12 cellular contexts compared by ENCODE assay signal in the genomic region with DNA sequence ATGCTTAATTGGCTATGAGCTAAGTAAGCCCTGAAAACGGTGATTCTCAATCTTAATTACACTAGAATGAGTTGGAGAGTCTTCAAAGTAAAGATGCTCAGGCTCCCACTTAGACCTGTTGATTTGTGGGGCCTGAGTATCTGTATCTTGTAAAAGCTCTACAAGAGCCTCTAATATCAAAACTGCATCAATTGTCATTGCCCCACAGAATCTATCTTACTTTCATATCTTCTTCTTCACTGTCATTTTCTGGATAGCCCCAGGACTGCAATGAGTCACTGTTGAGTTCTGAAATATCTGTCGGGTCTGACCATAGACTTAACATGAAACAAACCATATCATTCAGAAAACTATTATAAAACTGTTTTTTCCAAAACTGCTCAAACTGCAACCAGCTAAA.
DNase-seq lines count a peak whose midpoint lies in the region; ATAC-seq lines count a peak whose summit lies in the region.
"Had no signal": no experiment of that assay in that cellular context is flagged by ENCODE, and none has a peak within 500 bp of the region (broad histone marks: within the 10 kb centered on the region; RNA-seq: fewer than 3 reads in every experiment).

No MANE protein-coding gene starts in this region.

- peak; percentile 60 for ATAC-seq in GM19025 (IDR thresholded peaks at IDR 0.05; ENCODE audit: low read depth, unreplicated experiment)
- peak; percentile 80 for ATAC-seq in HG02678 (IDR thresholded peaks at IDR 0.05; ENCODE audit: unreplicated experiment)
- ATAC-seq in HG03469 (IDR thresholded peaks at IDR 0.05; ENCODE audit: unreplicated experiment), result peak; percentile 61
- ATAC-seq in T-cell (replicated peaks in 1 of 4), result no peak
- ATAC-seq in Right ventricle myocardium inferior, result no peak
- no peak for ATAC-seq in GM18517 (IDR thresholded peaks at IDR 0.05; ENCODE audit: unreplicated experiment)

- H3K36me3 Mint-ChIP-seq in T-cell, result no peaks in the 10 kb centered on the region
- H3K36me3 Mint-ChIP-seq: activated naive CD8-positive, alpha-beta T cell treated with anti-CD3 and anti-CD28 coated beads, Interleukin-2, amount 10 ng/mL, durations not matched to agents 7 days and 5 days; memory B cell had no signal

- POLR2A ChIA-PET in T-cell (lab: Charles Lee), result no interaction called here

- no peaks in the 10 kb centered on the region for H3K4me1 Mint-ChIP-seq in T-cell
- H3K4me1 Mint-ChIP-seq: activated naive CD8-positive, alpha-beta T cell treated with anti-CD3 and anti-CD28 coated beads, Interleukin-2, amount 10 ng/mL, durations not matched to agents 7 days and 5 days; memory B cell had no signal

- H3K4me3 Mint-ChIP-seq in T-cell, result no peak overlapping the region
- H3K4me3 Mint-ChIP-seq: activated naive CD8-positive, alpha-beta T cell treated with anti-CD3 and anti-CD28 coated beads, Interleukin-2, amount 10 ng/mL, durations not matched to agents 7 days and 5 days; memory B cell had no signal

- CTCF ChIA-PET in T-cell (lab: Charles Lee), result no interaction called here

- H3K27me3 Mint-ChIP-seq in T-cell, result peaks cover 3 to 5% of the 10 kb centered on the region in 2 donors
- H3K27me3 Mint-ChIP-seq: activated naive CD8-positive, alpha-beta T cell treated with anti-CD3 and anti-CD28 coated beads, Interleukin-2, amount 10 ng/mL, durations not matched to agents 7 days and 5 days had no signal

- peaks cover 0 to 4% (median 0%) of the 10 kb centered on the region in 3 donors for H3K9me3 Mint-ChIP-seq in T-cell
- H3K9me3 Mint-ChIP-seq: activated naive CD8-positive, alpha-beta T cell treated with anti-CD3 and anti-CD28 coated beads, Interleukin-2, amount 10 ng/mL, durations not matched to agents 7 days and 5 days; memory B cell had no signal

- no peak overlapping the region for H3K27ac Mint-ChIP-seq in T-cell
- H3K27ac Mint-ChIP-seq: activated naive CD8-positive, alpha-beta T cell treated with anti-CD3 and anti-CD28 coated beads, Interleukin-2, amount 10 ng/mL, durations not matched to agents 7 days and 5 days; memory B cell had no signal

- intact Hi-C loops in Right ventricle myocardium inferior (cut with DNase I), result no loop called here

- DNase-seq in ELR (ENCODE audit: low read depth) (peak; percentile 51), T-cell (no peak), Right ventricle myocardium inferior (ENCODE audit: missing footprints) (no peak), NCI-H187 treated with DMSO at 0.1 percent for 48 hours (lab: John Stamatoyannopoulos, UW) (no peak)
- DNase-seq: activated naive CD8-positive, alpha-beta T cell treated with anti-CD3 and anti-CD28 coated beads, Interleukin-2, amount 10 ng/mL, durations not matched to agents 7 days and 5 days; GM23248; uterus had no signal

Comparison
In these comparisons a context has a peak if more than half of its experiments do, and no peak if none do; other contexts are left out.
1. ATAC-seq: peak in GM19025 (single experiment), HG02678 (single experiment) and HG03469 (single experiment); none in T-cell (0 of 4), Right ventricle myocardium inferior (single experiment) and GM18517 (single experiment).